35 cellular contexts compared by ENCODE assay signal in genomic region chr10:112675560-112676083, GRCh38.
"Had no signal": no experiment of that assay in that cellular context is flagged by ENCODE, and none has a peak within 500 bp of the region (broad histone marks: within the 10 kb centered on the region; RNA-seq: fewer than 3 reads in every experiment).

No MANE protein-coding gene starts in this region.

- H3K27me3 ChIP-seq: MG63 had no signal

- H3K4me3 ChIP-seq: MG63 had no signal

- H3K36me3 ChIP-seq: MG63 had no signal

- H3K9me3 ChIP-seq: MG63 had no signal

- DNase-seq: Kasumi-1, MG63, MM.1S, MV-4-11, NCI-H1048, NCI-H1092, NCI-H1092 treated with DMSO at 0.1 percent for 48 hours, NCI-H1105, NCI-H1105 treated with DMSO at 0.1 percent for 48 hours, NCI-H1417, NCI-H1417 treated with DMSO at 0.1 percent for 48 hours, NCI-H1436, NCI-H1436 treated with DMSO at 0.1 percent for 48 hours, NCI-H146, NCI-H1694, NCI-H1694 treated with DMSO at 0.1 percent for 48 hours, NCI-H187, NCI-H187 treated with DMSO at 0.1 percent for 48 hours, NCI-H1930, NCI-H2029, NCI-H2029 treated with DMSO at 0.1 percent for 48 hours, NCI-H2081, NCI-H2081 treated with DMSO at 0.1 percent for 48 hours, NCI-H2107, NCI-H2171, NCI-H2171 treated with DMSO at 0.1 percent for 48 hours, NCI-H2227 treated with DMSO at 0.1 percent for 48 hours, NCI-H226, NCI-H345, NCI-H446, NCI-H446 treated with DMSO at 0.1 percent for 48 hours, NCI-H510A, NCI-H510A treated with DMSO at 0.1 percent for 48 hours, NCI-H524, NCI-H524 treated with DMSO at 0.1 percent for 48 hours had no signal
